ENCODE assay signal across 14 cellular contexts in genomic region chr10:131098416-131098952, GRCh38.
DNase-seq lines count a peak whose midpoint lies in the region; ATAC-seq and TF ChIP-seq lines count a peak whose summit lies in the region.
"Had no signal": no experiment of that assay in that cellular context is flagged by ENCODE, and none has a peak within 500 bp of the region (broad histone marks: within the 10 kb centered on the region; RNA-seq: fewer than 3 reads in every experiment).

No MANE protein-coding gene starts in this region.

- peak overlapping the region; percentile 23 for H4K91ac ChIP-seq in trophoblast cell (ENCODE audit: low read depth, low read length)

- WGBS in body of pancreas, 2 donors: 70 to 81% methylated on average over 9 to 15 of the region's 15 CpGs
- WGBS in trophoblast cell (ENCODE audit: extremely low coverage, insufficient coverage, insufficient read length): no CpG with 5 or more reads among the region's 15 CpGs

- TF ChIP-seq CTCF in body of pancreas (IDR thresholded peaks at IDR 0.05): no peak
- TF ChIP-seq CTCF in lower lobe of right lung (IDR thresholded peaks at IDR 0.05): no peak
- no peak for TF ChIP-seq CTCF in osteoblast (IDR thresholded peaks at IDR 0.05; ENCODE audit: extremely low read depth, low read depth, low read length)
- no peak for TF ChIP-seq CTCF in CD14-positive monocyte (IDR thresholded peaks at IDR 0.05)

- H3K4me1 ChIP-seq in body of pancreas (peaks cover 12% of the 10 kb centered on the region), lower lobe of right lung (no peaks in the 10 kb centered on the region), trophoblast cell (ENCODE audit: control insufficient read depth in 1 of 2, insufficient read depth in 2 of 2, low read length in 2 of 2) (peaks cover 18 to 23% of the 10 kb centered on the region in 2 experiments), osteoblast (ENCODE audit: insufficient read depth, low read length) (no peaks in the 10 kb centered on the region)

- no peak overlapping the region for H3K9ac ChIP-seq in trophoblast cell (ENCODE audit: low read length)
- H3K9ac ChIP-seq: GM23248 had no signal

- no peaks in the 10 kb centered on the region for H3K36me3 Mint-ChIP-seq in CD14-positive monocyte
- H3K36me3 Mint-ChIP-seq: CD4-positive, alpha-beta memory T cell had no signal

- H3K9me3 Mint-ChIP-seq in CD14-positive monocyte: peaks cover 0 to 6% (median 0%) of the 10 kb centered on the region in 7 donors
- H3K9me3 Mint-ChIP-seq: CD4-positive, alpha-beta memory T cell had no signal

- no peak overlapping the region for H3K14ac ChIP-seq in trophoblast cell (ENCODE audit: low read length)

- no peak overlapping the region for H3K23ac ChIP-seq in trophoblast cell (ENCODE audit: low read length)

- peak overlapping the region; percentile 67 for H2BK12ac ChIP-seq in trophoblast cell (ENCODE audit: low read length)

- H4K20me1 ChIP-seq in osteoblast (ENCODE audit: insufficient read depth, low read length): no peaks in the 10 kb centered on the region

- H4K8ac ChIP-seq in trophoblast cell (ENCODE audit: low read depth, low read length): no peak overlapping the region

- peaks cover 22% of the 10 kb centered on the region for H3K79me1 ChIP-seq in trophoblast cell (ENCODE audit: low read length)

- no peak overlapping the region for H4K12ac ChIP-seq in trophoblast cell (ENCODE audit: low read depth, low read length)

- H3K27ac ChIP-seq in body of pancreas (peak overlapping the region in 2 of 4 donors; percentile 40 to 58), lower lobe of right lung (no peak overlapping the region), trophoblast cell (ENCODE audit: low read depth, low read length) (no peak overlapping the region), osteoblast (ENCODE audit: low read depth, low read length) (no peak overlapping the region)
- H3K27ac ChIP-seq: GM23248, HL-60 had no signal

- no peaks in the 10 kb centered on the region for H3K36me3 ChIP-seq in body of pancreas (replicated peaks in 1 of 2; ENCODE audit: insufficient read depth in 1 of 2, low read depth in 2 of 2)
- H3K36me3 ChIP-seq in lower lobe of right lung: no peaks in the 10 kb centered on the region
- H3K36me3 ChIP-seq in trophoblast cell (ENCODE audit: control insufficient read depth in 1 of 2, insufficient read depth in 2 of 2, low read length in 2 of 2): peaks cover 2% of the 10 kb centered on the region in 2 experiments
- H3K36me3 ChIP-seq in osteoblast (ENCODE audit: insufficient read depth, low read length): no peaks in the 10 kb centered on the region

- no peak overlapping the region for H3K4me3 Mint-ChIP-seq in CD14-positive monocyte
- H3K4me3 Mint-ChIP-seq: B cell; CD4-positive, alpha-beta memory T cell had no signal

- no peak overlapping the region for H2BK120ac ChIP-seq in trophoblast cell (ENCODE audit: insufficient read depth, low read length, poor library complexity)

- H2AK5ac ChIP-seq in trophoblast cell (ENCODE audit: low read length): peak overlapping the region; percentile 31

- H3K27me3 ChIP-seq in body of pancreas: no peaks in the 10 kb centered on the region
- no peaks in the 10 kb centered on the region for H3K27me3 ChIP-seq in lower lobe of right lung (ENCODE audit: low read depth)
- no peaks in the 10 kb centered on the region for H3K27me3 ChIP-seq in trophoblast cell (ENCODE audit: insufficient read depth, low read length)
- no peaks in the 10 kb centered on the region for H3K27me3 ChIP-seq in osteoblast (ENCODE audit: insufficient read depth, low read length)

- H3K27ac Mint-ChIP-seq in CD14-positive monocyte: peak overlapping the region in 1 of 7 donors; percentile 59
- H3K27ac Mint-ChIP-seq: B cell; CD4-positive, alpha-beta memory T cell had no signal

- H3K9me3 ChIP-seq in body of pancreas: no peaks in the 10 kb centered on the region
- no peaks in the 10 kb centered on the region for H3K9me3 ChIP-seq in lower lobe of right lung
- H3K9me3 ChIP-seq in trophoblast cell (ENCODE audit: insufficient read depth, low read depth, low read length): no peaks in the 10 kb centered on the region
- H3K9me3 ChIP-seq in osteoblast (ENCODE audit: low read depth, low read length): no peaks in the 10 kb centered on the region

- no peak for TF ChIP-seq POLR2A in body of pancreas (IDR thresholded peaks at IDR 0.05)

- intact Hi-C loops in Right ventricle myocardium superior (cut with DNase I) (no loop called here), Right ventricle myocardium inferior (cut with DNase I) (no loop called here), body of pancreas (cut with DNase I) (no loop called here), lower lobe of right lung (cut with DNase I) (no loop called here), CD14-positive monocyte (cut with micrococcal nuclease) (no loop called here)

- peak; percentile 16 for DNase-seq in Right ventricle myocardium superior
- DNase-seq in Right ventricle myocardium inferior (ENCODE audit: missing footprints): no peak
- DNase-seq in body of pancreas: no peak
- DNase-seq in lower lobe of right lung: peak; percentile 10
- peak; percentile 72 to 90 for DNase-seq in trophoblast cell
- DNase-seq in osteoblast (ENCODE audit: insufficient read length, low spot score, missing footprints): no peak
- no peak for DNase-seq in CD14-positive monocyte (ENCODE audit: low spot score)
- no peak for DNase-seq in NCI-H2196 treated with DMSO at 0.1 percent for 48 hours (lab: John Stamatoyannopoulos, UW; ENCODE audit: unreplicated experiment)
- DNase-seq: C1 segment of cervical spinal cord; CD4-positive, alpha-beta memory T cell; GM23248 had no signal

- H2AFZ ChIP-seq in trophoblast cell (ENCODE audit: insufficient read depth, low read length, poor library complexity): no peak overlapping the region
- H2AFZ ChIP-seq in osteoblast (ENCODE audit: low read length): no peak overlapping the region
- H2AFZ ChIP-seq: GM23248 had no signal

- H3K4me3 ChIP-seq in body of pancreas (no peak overlapping the region), lower lobe of right lung (no peak overlapping the region), trophoblast cell (ENCODE audit: low read depth, low read length) (no peak overlapping the region), osteoblast (ENCODE audit: insufficient read depth, low read length) (no peak overlapping the region)
- H3K4me3 ChIP-seq: GM12878, GM23248 had no signal

- no peak overlapping the region for H3K18ac ChIP-seq in trophoblast cell (ENCODE audit: low read length)

- H3K4me2 ChIP-seq in trophoblast cell (ENCODE audit: low read length): no peak overlapping the region
- H3K4me2 ChIP-seq in osteoblast (ENCODE audit: insufficient read depth, low read length): no peak overlapping the region

- H3K4ac ChIP-seq in trophoblast cell (ENCODE audit: low read depth, low read length): no peak overlapping the region

- no peak for ATAC-seq in Right ventricle myocardium superior (ENCODE audit: poor library complexity)
- ATAC-seq in Right ventricle myocardium inferior: no peak
- peak; percentile 27 for ATAC-seq in body of pancreas
- ATAC-seq in lower lobe of right lung: no peak
- ATAC-seq: GM12878 had no signal

- H3K79me2 ChIP-seq in trophoblast cell (ENCODE audit: control insufficient read depth, insufficient read depth, low read length, poor library complexity) (peaks cover 9% of the 10 kb centered on the region), osteoblast (ENCODE audit: insufficient read depth, low read length) (no peaks in the 10 kb centered on the region)

- H3K27me3 Mint-ChIP-seq in CD14-positive monocyte (ENCODE audit: low read depth in 3 of 3): peaks cover 0 to 8% (median 2%) of the 10 kb centered on the region in 3 donors
- H3K27me3 Mint-ChIP-seq: B cell; CD4-positive, alpha-beta memory T cell had no signal

- H2BK5ac ChIP-seq in trophoblast cell (ENCODE audit: low read depth, low read length, poor library complexity): no peak overlapping the region

- no peaks in the 10 kb centered on the region for H3K4me1 Mint-ChIP-seq in CD14-positive monocyte
- H3K4me1 Mint-ChIP-seq: B cell; CD4-positive, alpha-beta memory T cell had no signal

Comparison
In these comparisons a context has a peak if more than half of its experiments do, and no peak if none do; other contexts are left out.
1. DNase-seq: peak in Right ventricle myocardium superior (single experiment), lower lobe of right lung (single experiment) and trophoblast cell (2 of 2); none in Right ventricle myocardium inferior (single experiment), body of pancreas (0 of 4), osteoblast (single experiment), CD14-positive monocyte (single experiment) and NCI-H2196 treated with DMSO at 0.1 percent for 48 hours (single experiment).